Comparison of ENCODE assay signal across 28 cellular contexts in the genomic region with DNA sequence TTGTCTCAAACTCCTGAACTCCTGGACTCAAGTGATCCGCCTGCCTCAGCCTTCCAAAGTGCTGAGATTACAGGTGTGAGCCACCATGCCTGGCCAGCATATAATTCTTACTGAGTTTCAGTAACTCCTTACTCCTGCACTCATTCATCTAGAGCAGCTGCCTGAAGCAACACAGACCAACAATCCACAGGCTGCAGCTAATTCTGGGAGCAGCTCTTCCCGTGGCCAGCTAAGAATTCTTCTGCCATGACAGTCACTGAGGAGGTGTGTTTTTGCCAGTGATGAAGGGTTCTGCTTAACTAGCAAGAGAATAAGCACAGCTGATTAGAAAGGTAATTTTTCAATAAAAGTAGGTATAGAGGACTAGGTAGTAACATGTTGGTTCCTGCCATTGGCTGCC. TPM values are rescaled to one million over a fixed set of nuclear protein-coding genes. Genes with fewer than 3 reads are reported as not detected.
DNase-seq lines count a peak whose midpoint lies in the region; ATAC-seq, FAIRE-seq and TF ChIP-seq lines count a peak whose summit lies in the region.
"Had no signal": no experiment of that assay in that cellular context is flagged by ENCODE, and none has a peak within 500 bp of the region (broad histone marks: within the 10 kb centered on the region; RNA-seq: fewer than 3 reads in every experiment).

No MANE protein-coding gene starts in this region.

- no peaks in the 10 kb centered on the region for H3K79me2 ChIP-seq in astrocyte (ENCODE audit: insufficient read depth, low read length)

- DNase-seq in EH (ENCODE audit: low read depth): peak; percentile 11
- DNase-seq in astrocyte (ENCODE audit: low read depth): peak; percentile 21
- peak; percentile 73 for DNase-seq in islet precursor cell
- peak; percentile 13 for DNase-seq in renal cortical epithelial cell (ENCODE audit: low read depth)
- DNase-seq in left lobe of liver (ENCODE audit: low spot score): no peak
- no peak for DNase-seq in D341Med (ENCODE audit: low spot score)
- DNase-seq: CD4-positive, CD25-positive, alpha-beta regulatory T cell; KBM-7; MG63; NCI-H1105 treated with DMSO at 0.1 percent for 48 hours; NCI-H146; NCI-H1930; NCI-H2107; NCI-H524; NCI-H748 treated with DMSO at 0.1 percent for 48 hours; SIG-M5 had no signal

- no peaks in the 10 kb centered on the region for H3K9me3 ChIP-seq in astrocyte (ENCODE audit: insufficient read depth, low read depth, low read length)
- H3K9me3 ChIP-seq: BLaER1, MG63 had no signal

- no peak for FAIRE-seq in astrocyte (lab: Jason Lieb, UNC)
- FAIRE-seq: D721Med, G401.6, GM12878, H1, HTR-8/SVneo, RCC 7860 had no signal

- H3K9me3 Mint-ChIP-seq in astrocyte (ENCODE audit: unreplicated experiment): peaks cover 4% of the 10 kb centered on the region

- H3K27ac Mint-ChIP-seq in astrocyte (ENCODE audit: unreplicated experiment): no peak overlapping the region
- H3K27ac Mint-ChIP-seq: CD4-positive, CD25-positive, alpha-beta regulatory T cell had no signal

- H3K4me1 Mint-ChIP-seq in astrocyte (ENCODE audit: low read depth, unreplicated experiment): no peaks in the 10 kb centered on the region
- H3K4me1 Mint-ChIP-seq: CD4-positive, CD25-positive, alpha-beta regulatory T cell had no signal

- no peak overlapping the region for H3K4me2 ChIP-seq in astrocyte (ENCODE audit: low read length)
- H3K4me2 ChIP-seq: BLaER1 had no signal

- peaks cover 24% of the 10 kb centered on the region for H3K27me3 Mint-ChIP-seq in astrocyte (ENCODE audit: low read depth, unreplicated experiment)

- no peak overlapping the region for H3K4me3 ChIP-seq in astrocyte (ENCODE audit: insufficient read depth, low read depth, low read length)
- H3K4me3 ChIP-seq: BLaER1, GM12878, MG63, SK-N-MC had no signal

- no peaks in the 10 kb centered on the region for H3K36me3 ChIP-seq in astrocyte (ENCODE audit: insufficient read depth, low read length)
- H3K36me3 ChIP-seq: BLaER1, MG63 had no signal

- H2AFZ ChIP-seq in astrocyte (ENCODE audit: low read depth, low read length): no peak overlapping the region

- no peak overlapping the region for H3K4me3 Mint-ChIP-seq in astrocyte (ENCODE audit: unreplicated experiment)
- H3K4me3 Mint-ChIP-seq: CD4-positive, CD25-positive, alpha-beta regulatory T cell had no signal

- H3K36me3 Mint-ChIP-seq in astrocyte (ENCODE audit: low read depth, unreplicated experiment): no peaks in the 10 kb centered on the region
- H3K36me3 Mint-ChIP-seq: CD4-positive, CD25-positive, alpha-beta regulatory T cell had no signal

- H3K9ac ChIP-seq in astrocyte (ENCODE audit: low read length): no peak overlapping the region
- H3K9ac ChIP-seq: BLaER1 had no signal

- H3K27ac ChIP-seq in astrocyte (ENCODE audit: low read depth, low read length): no peak overlapping the region
- H3K27ac ChIP-seq: BLaER1, SK-N-MC had no signal

- H4K20me1 ChIP-seq in astrocyte (ENCODE audit: insufficient read depth, low read length): no peaks in the 10 kb centered on the region
- H4K20me1 ChIP-seq: BLaER1 had no signal

- TF ChIP-seq CTCF in astrocyte (IDR thresholded peaks at IDR 0.05; ENCODE audit: insufficient read depth, low read depth, low read length): no peak

- no peaks in the 10 kb centered on the region for H3K4me1 ChIP-seq in astrocyte (ENCODE audit: insufficient read depth, low read length)

- H3K27me3 ChIP-seq in astrocyte (ENCODE audit: insufficient read depth, low read length): peaks cover 17% of the 10 kb centered on the region
- H3K27me3 ChIP-seq: BLaER1 had no signal

- ATAC-seq in left lobe of liver (no peak), HG02938 (IDR thresholded peaks at IDR 0.05; ENCODE audit: unreplicated experiment) (no peak)
- ATAC-seq: GM12878, HCT116 had no signal

RNA-seq across cellular contexts. Expression of a gene that starts 5.4 kb away (rescaled TPM):
- total RNA-seq in astrocyte (0.43 and 1.3 TPM in 2 replicates), renal cortical epithelial cell (16.3 and 19.9 TPM in 2 replicates), left lobe of liver (0.38 TPM)
- total RNA-seq: A172; CD4-positive, CD25-positive, alpha-beta regulatory T cell; GM12878; H1; LHCN-M2 had no signal

Comparison
In these comparisons a context has a peak if more than half of its experiments do, and no peak if none do; other contexts are left out.
1. DNase-seq: peak in EH (single experiment), astrocyte (single experiment), islet precursor cell (single experiment) and renal cortical epithelial cell (single experiment); none in left lobe of liver (single experiment) and D341Med (single experiment).